9 cellular contexts compared by ENCODE assay signal in the genomic region with DNA sequence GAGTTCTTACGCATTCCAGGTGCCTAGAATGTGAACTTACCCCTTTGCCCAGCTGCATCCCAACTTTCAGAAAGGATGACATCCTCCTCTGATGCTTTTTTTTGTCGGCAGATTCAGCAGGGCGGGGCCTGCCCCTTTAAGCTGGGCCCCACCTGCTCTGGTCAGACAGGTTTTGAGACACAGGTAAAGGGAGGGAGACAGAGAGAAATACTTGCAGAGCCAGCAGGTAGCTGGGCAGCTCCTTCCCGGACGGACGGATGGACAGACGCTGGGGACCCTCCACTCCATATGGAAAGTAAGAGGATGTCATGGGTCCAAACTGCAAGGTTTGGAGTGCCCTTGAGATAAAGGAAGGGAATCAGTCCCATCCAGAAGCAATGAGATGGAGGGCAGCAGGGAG. TPM values are rescaled to one million over a fixed set of nuclear protein-coding genes. Genes with fewer than 3 reads are reported as not detected.
DNase-seq lines count a peak whose midpoint lies in the region; ATAC-seq and TF ChIP-seq lines count a peak whose summit lies in the region.
"Had no signal": no experiment of that assay in that cellular context is flagged by ENCODE, and none has a peak within 500 bp of the region (broad histone marks: within the 10 kb centered on the region; RNA-seq: fewer than 3 reads in every experiment).

A gene with protein sequence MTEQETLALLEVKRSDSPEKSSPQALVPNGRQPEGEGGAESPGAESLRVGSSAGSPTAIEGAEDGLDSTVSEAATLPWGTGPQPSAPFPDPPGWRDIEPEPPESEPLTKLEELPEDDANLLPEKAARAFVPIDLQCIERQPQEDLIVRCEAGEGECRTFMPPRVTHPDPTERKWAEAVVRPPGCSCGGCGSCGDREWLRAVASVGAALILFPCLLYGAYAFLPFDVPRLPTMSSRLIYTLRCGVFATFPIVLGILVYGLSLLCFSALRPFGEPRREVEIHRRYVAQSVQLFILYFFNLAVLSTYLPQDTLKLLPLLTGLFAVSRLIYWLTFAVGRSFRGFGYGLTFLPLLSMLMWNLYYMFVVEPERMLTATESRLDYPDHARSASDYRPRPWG (plus strand): TSS at position 214 of the 400 bp plus-strand sequence. CDS start 902 bp downstream, outside the sequence.

- peaks cover 27% of the 10 kb centered on the region for H3K4me1 Mint-ChIP-seq in activated naive CD8-positive, alpha-beta T cell treated with anti-CD3 and anti-CD28 coated beads, Interleukin-2, amount 10 ng/mL, durations not matched to agents 7 days and 5 days

- no peaks in the 10 kb centered on the region for H3K9me3 Mint-ChIP-seq in activated naive CD8-positive, alpha-beta T cell treated with anti-CD3 and anti-CD28 coated beads, Interleukin-2, amount 10 ng/mL, durations not matched to agents 7 days and 5 days

- DNase-seq in activated CD8-positive, alpha-beta memory T cell treated with anti-CD3 and anti-CD28 coated beads, Interleukin-2, amount 50 U/mL, for 4 hours: no peak
- no peak for DNase-seq in activated naive CD8-positive, alpha-beta T cell treated with anti-CD3 and anti-CD28 coated beads, Interleukin-2, amount 10 ng/mL, durations not matched to agents 7 days and 5 days
- DNase-seq in thoracic aorta (ENCODE audit: low spot score) (no peak), HuH-7 (ENCODE audit: low spot score) (no peak)
- DNase-seq: GDM1 had no signal

- ATAC-seq in activated naive CD8-positive, alpha-beta T cell treated with anti-CD3 and anti-CD28 coated beads, Interleukin-2, amount 10 ng/mL, durations not matched to agents 7 days and 5 days (ENCODE audit: low read depth): no peak
- ATAC-seq in thoracic aorta (ENCODE audit: insufficient number of reproducible peaks, low FRiP score, low read depth): no peak
- no peak for ATAC-seq in HG02571 (IDR thresholded peaks at IDR 0.05; ENCODE audit: unreplicated experiment)
- no peak for ATAC-seq in HG03521 (IDR thresholded peaks at IDR 0.05; ENCODE audit: unreplicated experiment)

- no peaks in the 10 kb centered on the region for H3K36me3 ChIP-seq in thoracic aorta

- H3K4me1 ChIP-seq in thoracic aorta (ENCODE audit: control insufficient read depth in 1 of 2, low read depth in 2 of 2): peaks cover 19 to 28% of the 10 kb centered on the region in 2 donors

- peak within 1 kb of the TSS; percentile 95 for H3K27ac Mint-ChIP-seq in activated naive CD8-positive, alpha-beta T cell treated with anti-CD3 and anti-CD28 coated beads, Interleukin-2, amount 10 ng/mL, durations not matched to agents 7 days and 5 days

- H3K27ac ChIP-seq in layer of hippocampus (ENCODE audit: low read depth, low read length) (peak within 1 kb of the TSS; percentile 95), thoracic aorta (peak within 1 kb of the TSS; percentile 7 to 70)

- peak within 1 kb of the TSS; percentile 83 for H3K4me3 ChIP-seq in thoracic aorta

- POLR2A ChIA-PET in activated CD8-positive, alpha-beta memory T cell treated with anti-CD3 and anti-CD28 coated beads for 36 hours (lab: Charles Lee): interaction anchor here (1.0 kb wide), 1 partner anchor 9 kb away, joined by 7 read pairs; no protein-coding TSS in a partner anchor
- POLR2A ChIA-PET in activated naive CD8-positive, alpha-beta T cell treated with anti-CD3 and anti-CD28 coated beads, Interleukin-2, amount 10 ng/mL, durations not matched to agents 7 days and 5 days (lab: Charles Lee): interaction anchor here (1.1 to 4.2 kb wide), 4 partner anchors 10 to 71 kb away, joined by 3 to 24 read pairs (median 20); a partner anchor contains a TSS

- CTCF ChIA-PET in activated CD8-positive, alpha-beta memory T cell treated with anti-CD3 and anti-CD28 coated beads for 36 hours (lab: Charles Lee): interaction anchor here (0.8 to 1.9 kb wide), 5 partner anchors 11 to 51 kb away, joined by 3 to 6 read pairs (median 3); no protein-coding TSS in a partner anchor

- H3K27me3 Mint-ChIP-seq in activated naive CD8-positive, alpha-beta T cell treated with anti-CD3 and anti-CD28 coated beads, Interleukin-2, amount 10 ng/mL, durations not matched to agents 7 days and 5 days: no peaks in the 10 kb centered on the region

- no peaks in the 10 kb centered on the region for H3K9me3 ChIP-seq in thoracic aorta

- TF ChIP-seq CTCF in thoracic aorta (IDR thresholded peaks at IDR 0.05): no peak

- H3K36me3 Mint-ChIP-seq in activated naive CD8-positive, alpha-beta T cell treated with anti-CD3 and anti-CD28 coated beads, Interleukin-2, amount 10 ng/mL, durations not matched to agents 7 days and 5 days: peaks cover 9% of the 10 kb centered on the region

- H3K27me3 ChIP-seq in layer of hippocampus (ENCODE audit: control insufficient read depth, insufficient read depth, low read length) (no peaks in the 10 kb centered on the region), thoracic aorta (replicated peaks; ENCODE audit: insufficient read depth) (no peaks in the 10 kb centered on the region)

- peak within 1 kb of the TSS; percentile 94 for H3K4me3 Mint-ChIP-seq in activated naive CD8-positive, alpha-beta T cell treated with anti-CD3 and anti-CD28 coated beads, Interleukin-2, amount 10 ng/mL, durations not matched to agents 7 days and 5 days

RNA-seq across cellular contexts. Expression of the gene that starts here (rescaled TPM):
- total RNA-seq in activated CD8-positive, alpha-beta memory T cell treated with anti-CD3 and anti-CD28 coated beads for 36 hours: 10 to 100 TPM; 10.1 to 10.2 TPM
- total RNA-seq in activated naive CD8-positive, alpha-beta T cell treated with anti-CD3 and anti-CD28 coated beads, Interleukin-2, amount 10 ng/mL, durations not matched to agents 7 days and 5 days: 10 to 100 TPM; 12.3 to 12.8 TPM
- total RNA-seq in thoracic aorta: 1 to 10 TPM in 1 of 2 donors, under 1 TPM in 1; 0.56 to 5.0 TPM
